ENCODE assay signal across 11 cellular contexts in genomic region chr11:66373690-66374287, GRCh38. TPM values are rescaled to one million over a fixed set of nuclear protein-coding genes. Genes with fewer than 3 reads are reported as not detected.
A peak's percentile ranks its signal among the peaks of the same experiment; 100 is the strongest.
DNase-seq lines count a peak whose midpoint lies in the region; ATAC-seq and TF ChIP-seq lines count a peak whose summit lies in the region.
"Not testable (repeated sequence)": the region's sequence is repeated elsewhere in the genome, so short reads cannot be mapped to it uniquely, and the experiment has no call there.
"Had no signal": no experiment of that assay in that cellular context is flagged by ENCODE, and none has a peak within 500 bp of the region (broad histone marks: within the 10 kb centered on the region; RNA-seq: fewer than 3 reads in every experiment).

No MANE protein-coding gene starts in this region.

- peaks cover 30% of the 10 kb centered on the region for H3K4me1 ChIP-seq in A673 (ENCODE audit: insufficient read depth, low read length, poor library complexity, severe bottlenecking)
- peaks cover 18% of the 10 kb centered on the region for H3K4me1 ChIP-seq in cardiac muscle cell (ENCODE audit: low read depth)
- H3K4me1 ChIP-seq in parathyroid adenoma: not testable (repeated sequence)

- H3K9me3 ChIP-seq in A673 (ENCODE audit: low read depth, low read length, poor library complexity, severe bottlenecking); cardiac muscle cell (ENCODE audit: low read depth); parathyroid adenoma (ENCODE audit: control insufficient read depth, low read length): not testable (repeated sequence)

- not testable (repeated sequence) for H3K27me3 Mint-ChIP-seq in activated naive CD8-positive, alpha-beta T cell treated with anti-CD3 and anti-CD28 coated beads, Interleukin-2, amount 50 U/mL, for 24 hours; mesothelial cell of epicardium (ENCODE audit: low read depth); type B pancreatic cell

- H3K4me3 Mint-ChIP-seq in activated naive CD8-positive, alpha-beta T cell treated with anti-CD3 and anti-CD28 coated beads, Interleukin-2, amount 50 U/mL, for 24 hours; mesothelial cell of epicardium: not testable (repeated sequence)
- peak overlapping the region; percentile 31 for H3K4me3 Mint-ChIP-seq in type B pancreatic cell

- H3K27me3 ChIP-seq in A673 (replicated peaks; ENCODE audit: insufficient read depth, low read depth, low read length, poor library complexity); cardiac muscle cell; parathyroid adenoma (ENCODE audit: control insufficient read depth, insufficient read depth, low read length): not testable (repeated sequence)

- H3K27ac Mint-ChIP-seq in activated naive CD8-positive, alpha-beta T cell treated with anti-CD3 and anti-CD28 coated beads, Interleukin-2, amount 50 U/mL, for 24 hours: peak overlapping the region; percentile 42
- peak overlapping the region; percentile 68 for H3K27ac Mint-ChIP-seq in mesothelial cell of epicardium
- not testable (repeated sequence) for H3K27ac Mint-ChIP-seq in type B pancreatic cell

- peaks cover 13% of the 10 kb centered on the region for H3K36me3 ChIP-seq in A673 (ENCODE audit: insufficient read depth, low read length, poor library complexity, severe bottlenecking)
- not testable (repeated sequence) for H3K36me3 ChIP-seq in cardiac muscle cell; parathyroid adenoma (ENCODE audit: control insufficient read depth, insufficient read depth, low read length)

- H3K4me1 Mint-ChIP-seq in activated naive CD8-positive, alpha-beta T cell treated with anti-CD3 and anti-CD28 coated beads, Interleukin-2, amount 50 U/mL, for 24 hours: peaks cover 24% of the 10 kb centered on the region
- peaks cover 21% of the 10 kb centered on the region for H3K4me1 Mint-ChIP-seq in mesothelial cell of epicardium
- H3K4me1 Mint-ChIP-seq in type B pancreatic cell (ENCODE audit: unreplicated experiment): peaks cover 15% of the 10 kb centered on the region

- H3K27ac ChIP-seq in A673 (ENCODE audit: low read depth, low read length, poor library complexity, severe bottlenecking) (peak overlapping the region; percentile 83), VCaP (peak overlapping the region; percentile 98), cardiac muscle cell (peak overlapping the region; percentile 95), parathyroid adenoma (peak overlapping the region; percentile 65)

- H2AFZ ChIP-seq in parathyroid adenoma: peak overlapping the region; percentile 34

- H3K79me2 ChIP-seq in parathyroid adenoma: not testable (repeated sequence)

- H3K9me3 Mint-ChIP-seq in activated naive CD8-positive, alpha-beta T cell treated with anti-CD3 and anti-CD28 coated beads, Interleukin-2, amount 50 U/mL, for 24 hours; mesothelial cell of epicardium; type B pancreatic cell: not testable (repeated sequence)

- CTCF ChIA-PET in A673 (lab: Charles Lee) (interaction anchor here (0.6 to 1.5 kb wide), 3 partner anchors 12 to 177 kb away, joined by 3 read pairs; partner anchors contain the start of gene TMEM151A), HEK293T (lab: Yijun Ruan, JAX) (interaction anchor here (1.0 to 1.3 kb wide), 4 partner anchors 11 to 16 kb away, joined by 3 to 8 read pairs (median 4); no protein-coding TSS in a partner anchor)

- not testable (repeated sequence) for BruUV-seq in A673 (replicated peaks; lab: Mats Ljungman, UMichigan)

- not testable (repeated sequence) for H3K36me3 Mint-ChIP-seq in activated naive CD8-positive, alpha-beta T cell treated with anti-CD3 and anti-CD28 coated beads, Interleukin-2, amount 50 U/mL, for 24 hours (ENCODE audit: low read depth); mesothelial cell of epicardium; type B pancreatic cell

- not testable (repeated sequence) for ATAC-seq in activated naive CD8-positive, alpha-beta T cell treated with anti-CD3 and anti-CD28 coated beads, Interleukin-2, amount 50 U/mL, for 24 hours

- H3K4me2 ChIP-seq in parathyroid adenoma (ENCODE audit: low read length): not testable (repeated sequence)

- not testable (repeated sequence) for H3K4me3 ChIP-seq in A673 (ENCODE audit: low read depth, low read length, poor library complexity, severe bottlenecking); cardiac muscle cell; parathyroid adenoma (ENCODE audit: low read depth, low read length)

- not testable (repeated sequence) for H3K9ac ChIP-seq in parathyroid adenoma

- intact Hi-C loops in A673 (cut with micrococcal nuclease; ENCODE audit: unreplicated experiment): not testable (repeated sequence)

- not testable (repeated sequence) for DNase-seq in A673 (ENCODE audit: low spot score); HEK293T (ENCODE audit: extremely low spot score); activated naive CD8-positive, alpha-beta T cell treated with anti-CD3 and anti-CD28 coated beads, Interleukin-2, amount 50 U/mL, for 24 hours; cardiac muscle cell (ENCODE audit: low read depth in 1 of 2, low spot score in 1 of 2); mesothelial cell of epicardium (ENCODE audit: low spot score in 2 of 2, unreplicated experiment in 2 of 2); type B pancreatic cell (ENCODE audit: extremely low spot score, unreplicated experiment)

- POLR2A ChIA-PET in A673 (lab: Charles Lee; ENCODE audit: low non-redundant PET): not testable (repeated sequence)
- POLR2A ChIA-PET in HEK293T (lab: Yijun Ruan, JAX): interaction anchor here (1.0 kb wide), 2 partner anchors 13 to 85 kb away, joined by 3 read pairs; partner anchors contain the start of gene YIF1A

- not testable (repeated sequence) for TF ChIP-seq CTCF in A673 (conservative IDR thresholded peaks at IDR 0.05; ENCODE audit: low read depth, low read length); cardiac muscle cell (IDR thresholded peaks at IDR 0.05; ENCODE audit: low read depth, low read length); mesothelial cell of epicardium (IDR thresholded peaks at IDR 0.05; ENCODE audit: unreplicated experiment); parathyroid adenoma (IDR thresholded peaks at IDR 0.05)
- TF ChIP-seq CTCF in VCaP (conservative IDR thresholded peaks at IDR 0.05) (0 out of 2 replicates have a peak, but pooled peaks have one; percentile 9), type B pancreatic cell (conservative IDR thresholded peaks at IDR 0.05) (peak; percentile 35)

TF ChIP-seq in HEK293T, 16 proteins besides CTCF, POLR2A, EP300 and RAD21:
- peak; percentile 63 for TF ChIP-seq ZNF384 (IDR thresholded peaks at IDR 0.05)

RNA-seq across cellular contexts. Expression of gene SLC29A2, which starts 2.2 kb away (rescaled TPM):
- total RNA-seq in A673 (2021) (60.4 and 62.4 TPM in 2 replicates), cardiac muscle cell (30.2 and 36.8 TPM in 2 replicates), mesothelial cell of epicardium (33.0 to 35.9 TPM (median 35.7 TPM) in 3 replicates), type B pancreatic cell (ENCODE audit: low replicate concordance) (22.2 and 31.7 TPM in 2 replicates)
- 32.6 and 50.2 TPM in 2 replicates for polyA plus RNA-seq in cardiac muscle cell
- total RNA-seq: A172 had no signal

RNA-seq across cellular contexts. Expression of gene B4GAT1, which starts 26.4 kb away (rescaled TPM):
- total RNA-seq in A673 (2021) (47.1 and 53.6 TPM in 2 replicates), cardiac muscle cell (138 and 194 TPM in 2 replicates), mesothelial cell of epicardium (28.1 to 30.2 TPM (median 29.5 TPM) in 3 replicates), type B pancreatic cell (ENCODE audit: low replicate concordance) (16.0 and 31.9 TPM in 2 replicates)
- polyA plus RNA-seq in cardiac muscle cell: 129 and 174 TPM in 2 replicates

RNA-seq across cellular contexts. Expression of gene BRMS1, which starts 28.9 kb away (rescaled TPM):
- total RNA-seq in A673 (2021): 76.8 and 93.5 TPM in 2 replicates
- total RNA-seq in cardiac muscle cell: 29.3 and 33.2 TPM in 2 replicates
- polyA plus RNA-seq in cardiac muscle cell: 33.8 and 37.3 TPM in 2 replicates
- total RNA-seq in mesothelial cell of epicardium: 25.0 to 27.1 TPM (median 26.5 TPM) in 3 replicates
- 35.1 and 42.4 TPM in 2 replicates for total RNA-seq in type B pancreatic cell (ENCODE audit: low replicate concordance)

RNA-seq across cellular contexts. Expression of gene RIN1, which starts 37.6 kb away (rescaled TPM):
- total RNA-seq in A673 (2021): 4.9 and 6.4 TPM in 2 replicates
- total RNA-seq in cardiac muscle cell: 4.9 and 9.4 TPM in 2 replicates
- 1.9 and 4.8 TPM in 2 replicates for polyA plus RNA-seq in cardiac muscle cell
- total RNA-seq in mesothelial cell of epicardium: 6.7 to 7.1 TPM (median 7.0 TPM) in 3 replicates
- 2.8 and 9.5 TPM in 2 replicates for total RNA-seq in type B pancreatic cell (ENCODE audit: low replicate concordance)

RNA-seq across cellular contexts. Expression of gene NPAS4, which starts 47.0 kb away (rescaled TPM):
- total RNA-seq in A673 (2021) (not detected in 2 replicates), cardiac muscle cell (1.2 TPM in 2 replicates), mesothelial cell of epicardium (1.00 to 1.2 TPM (median 1.1 TPM) in 3 replicates), type B pancreatic cell (ENCODE audit: low replicate concordance) (0.14 and 0.77 TPM in 2 replicates)
- polyA plus RNA-seq in cardiac muscle cell: 1.5 TPM in 1 of 2 replicates, not detected in the other
- total RNA-seq: A172, NCI-H460 had no signal
- polyA plus RNA-seq: CD14-positive monocyte had no signal
